ENCODE assay signal across 8 cellular contexts in genomic region chr11:72738199-72739141, GRCh38. TPM values are rescaled to one million over a fixed set of nuclear protein-coding genes. Genes with fewer than 3 reads are reported as not detected.
A peak's percentile ranks its signal among the peaks of the same experiment; 100 is the strongest.
DNase-seq lines count a peak whose midpoint lies in the region; ATAC-seq and TF ChIP-seq lines count a peak whose summit lies in the region.

No MANE protein-coding gene starts in this region.

- H3K9me3 ChIP-seq in gastroesophageal sphincter, result no peaks in the 10 kb centered on the region
- H3K9me3 ChIP-seq in stomach smooth muscle (ENCODE audit: control insufficient read depth in 2 of 2, low read length in 2 of 2), result no peaks in the 10 kb centered on the region
- H3K9me3 ChIP-seq in HAP-1, result no peaks in the 10 kb centered on the region

- H3K27me3 ChIP-seq in gastroesophageal sphincter (no peaks in the 10 kb centered on the region), stomach smooth muscle (ENCODE audit: control insufficient read depth in 1 of 2, insufficient read depth in 2 of 2, low read length in 2 of 2) (no peaks in the 10 kb centered on the region), HAP-1 (ENCODE audit: low read depth) (no peaks in the 10 kb centered on the region)

- peak; percentile 36 for DNase-seq in ELF-1 (ENCODE audit: low read depth, low spot score)
- peak; percentile 19 for DNase-seq in RPMI7951 (ENCODE audit: low read depth)
- no peak for DNase-seq in HAP-1 (ENCODE audit: low spot score in 2 of 2)
- DNase-seq in effector CD4-positive, alpha-beta T cell, result no peak
- no peak for DNase-seq in COLO829 (ENCODE audit: low spot score)

- no peak for TF ChIP-seq EP300 in gastroesophageal sphincter (IDR thresholded peaks at IDR 0.05)

- H3K9ac ChIP-seq in stomach smooth muscle (ENCODE audit: low read length in 2 of 2), result peak overlapping the region in 1 of 2 donors; percentile 19

- TF ChIP-seq POLR2A in gastroesophageal sphincter (IDR thresholded peaks at IDR 0.05), result no peak

- no peak for TF ChIP-seq CTCF in gastroesophageal sphincter (IDR thresholded peaks at IDR 0.05)

- 93 to 100% methylated on average over 3 to 4 of the region's 11 CpGs for WGBS in gastroesophageal sphincter (ENCODE audit: low coverage in 1 of 2), 2 donors

- in situ Hi-C loops in HAP-1 (cut with MboI; ENCODE audit: low sequenced_read_pairs), result no loop called here

- H3K4me1 ChIP-seq in gastroesophageal sphincter (peaks cover 0 to 95% (median 48%) of the 10 kb centered on the region in 3 donors), stomach smooth muscle (ENCODE audit: control insufficient read depth, insufficient read depth, low read length) (peaks cover 34% of the 10 kb centered on the region), HAP-1 (no peaks in the 10 kb centered on the region)

- H3K36me3 ChIP-seq in gastroesophageal sphincter (no peaks in the 10 kb centered on the region), stomach smooth muscle (ENCODE audit: control insufficient read depth in 2 of 2, insufficient read depth in 2 of 2, low read length in 2 of 2) (no peaks in the 10 kb centered on the region), HAP-1 (replicated peaks) (no peaks in the 10 kb centered on the region)

- peak overlapping the region in 3 of 4 donors; percentile 65 to 73 (median 70) for H3K27ac ChIP-seq in gastroesophageal sphincter
- peak overlapping the region; percentile 41 for H3K27ac ChIP-seq in stomach smooth muscle (ENCODE audit: low read length)

- peak; percentile 35 for ATAC-seq in GM21786 (IDR thresholded peaks at IDR 0.05; ENCODE audit: unreplicated experiment)
- ATAC-seq in gastroesophageal sphincter, result peak; percentile 50

- H3K4me3 ChIP-seq in gastroesophageal sphincter (peak overlapping the region in 1 of 2 donors; percentile 25), stomach smooth muscle (ENCODE audit: low read length in 2 of 2) (no peak overlapping the region), HAP-1 (no peak overlapping the region)

RNA-seq across cellular contexts. Expression of gene ARAP1, which starts 13.7 kb away (rescaled TPM):
- total RNA-seq in RPMI7951 (2014; rRNA removed; shearing (Covaris generic)), result 20.4 and 28.5 TPM in 2 replicates
- 100 to 1,000 TPM in 2 of 4 donors, 10 to 100 TPM in 2; 72.4 to 125 (median 95.1) TPM for total RNA-seq in gastroesophageal sphincter

RNA-seq across cellular contexts. Expression of gene STARD10, which starts 55.4 kb away (rescaled TPM):
- 24.8 and 44.8 TPM in 2 replicates for total RNA-seq in RPMI7951 (2014; rRNA removed; shearing (Covaris generic))
- 10 to 100 TPM; 35.8 to 56.6 (median 45.0) TPM for total RNA-seq in gastroesophageal sphincter

Comparison
In these comparisons a context has a peak if more than half of its experiments do, and no peak if none do; other contexts are left out.
1. DNase-seq: peak in ELF-1 (single experiment) and RPMI7951 (single experiment); none in HAP-1 (0 of 2), effector CD4-positive, alpha-beta T cell (single experiment) and COLO829 (single experiment).